ENCODE assay signal across 10 cellular contexts in genomic region chr9:112752334-112753110, GRCh38. TPM values are rescaled to one million over a fixed set of nuclear protein-coding genes. Genes with fewer than 3 reads are reported as not detected.
DNase-seq lines count a peak whose midpoint lies in the region; ATAC-seq and TF ChIP-seq lines count a peak whose summit lies in the region.
"Had no signal": no experiment of that assay in that cellular context is flagged by ENCODE, and none has a peak within 500 bp of the region (broad histone marks: within the 10 kb centered on the region; RNA-seq: fewer than 3 reads in every experiment).

No MANE protein-coding gene starts in this region.

- no peak overlapping the region for H2AFZ ChIP-seq in ACC112 (ENCODE audit: low read length, unreplicated experiment)

- peak overlapping the region; percentile 86 for H3K9ac ChIP-seq in adipocyte (ENCODE audit: low read length)

- no peaks in the 10 kb centered on the region for H3K36me3 Mint-ChIP-seq in mesothelial cell of epicardium

- H3K27ac Mint-ChIP-seq in mesothelial cell of epicardium = no peak overlapping the region

- TF ChIP-seq POLR2A in gastrocnemius medialis (IDR thresholded peaks at IDR 0.05) = no peak

- H3K36me3 ChIP-seq in ACC112 (ENCODE audit: insufficient read depth, low read length) = no peaks in the 10 kb centered on the region
- H3K36me3 ChIP-seq in HEK293 (ENCODE audit: control insufficient read depth in 2 of 2, insufficient read depth in 1 of 2, low read length in 2 of 2) = no peaks in the 10 kb centered on the region
- H3K36me3 ChIP-seq in adipocyte (ENCODE audit: control insufficient read depth, insufficient read depth, low read length, severe bottlenecking) = no peaks in the 10 kb centered on the region
- no peaks in the 10 kb centered on the region for H3K36me3 ChIP-seq in gastrocnemius medialis
- H3K36me3 ChIP-seq: spleen had no signal

- intact Hi-C loops in gastrocnemius medialis (cut with DNase I; ENCODE audit: low total_unique reads) = loop anchor here (10.0 kb wide), 1 partner anchor 1118 kb away; the partner anchor contains the start of gene DNAJC25

- peaks cover 49% of the 10 kb centered on the region for H3K4me1 Mint-ChIP-seq in mesothelial cell of epicardium

- no peaks in the 10 kb centered on the region for H3K9me3 ChIP-seq in HEK293 (ENCODE audit: control insufficient read depth, insufficient read depth, low read depth, low read length)
- H3K9me3 ChIP-seq in adipocyte (ENCODE audit: control insufficient read depth, low read length) = no peaks in the 10 kb centered on the region
- H3K9me3 ChIP-seq in gastrocnemius medialis = no peaks in the 10 kb centered on the region
- H3K9me3 ChIP-seq: spleen had no signal

- peak overlapping the region; percentile 18 for H3K4me3 Mint-ChIP-seq in mesothelial cell of epicardium

- no peak overlapping the region for H3K27ac ChIP-seq in ACC112 (ENCODE audit: low read depth, low read length)
- no peak overlapping the region for H3K27ac ChIP-seq in HEK293 (ENCODE audit: extremely low read depth, low read depth, low read length)
- H3K27ac ChIP-seq in gastrocnemius medialis = no peak overlapping the region

- H3K79me2 ChIP-seq in ACC112 (ENCODE audit: control insufficient read depth, insufficient read depth, low read length, unreplicated experiment) = peaks cover 13% of the 10 kb centered on the region

- POLR2A ChIA-PET in HEK293 (lab: Yijun Ruan, JAX) = interaction anchor here (0.6 to 1.4 kb wide), 3 partner anchors 11 to 35 kb away, joined by 3 to 4 read pairs (median 4); partner anchors contain the start of gene INIP

- ATAC-seq in gastrocnemius medialis = no peak

- H3K27me3 Mint-ChIP-seq in mesothelial cell of epicardium (ENCODE audit: low read depth) = no peaks in the 10 kb centered on the region

- no peak for TF ChIP-seq CTCF in HEK293 (tag by site-specific recombination; IDR thresholded peaks at IDR 0.05)
- TF ChIP-seq CTCF in mesothelial cell of epicardium (IDR thresholded peaks at IDR 0.05; ENCODE audit: unreplicated experiment) = no peak
- no peak for TF ChIP-seq CTCF in gastrocnemius medialis (IDR thresholded peaks at IDR 0.05 in 4 of 5, conservative IDR thresholded peaks at IDR 0.05 in 1 of 5)

- no peaks in the 10 kb centered on the region for H3K9me3 Mint-ChIP-seq in mesothelial cell of epicardium

- CTCF ChIA-PET in HEK293 (lab: Yijun Ruan, JAX) = interaction anchor here (0.5 to 1.4 kb wide), 3 partner anchors 40 to 68 kb away, joined by 3 to 4 read pairs (median 3); no protein-coding TSS in a partner anchor

- H3K4me3 ChIP-seq in ACC112 (ENCODE audit: low read depth, low read length) = peak overlapping the region; percentile 86
- no peak overlapping the region for H3K4me3 ChIP-seq in HEK293 (ENCODE audit: low read depth, low read length)
- H3K4me3 ChIP-seq in adipocyte (ENCODE audit: low read length) = peak overlapping the region; percentile 92
- no peak overlapping the region for H3K4me3 ChIP-seq in gastrocnemius medialis

- DNase-seq in adipocyte (ENCODE audit: low read depth) (no peak), mesothelial cell of epicardium (ENCODE audit: low spot score in 2 of 2, unreplicated experiment in 2 of 2) (no peak), SW480 (ENCODE audit: low spot score) (no peak), NCI-H226 (no peak), gastrocnemius medialis (no peak), NCI-H446 (lab: John Stamatoyannopoulos, UW) (no peak)
- DNase-seq: DMS53, spleen had no signal

- peaks cover 42% of the 10 kb centered on the region for H3K4me1 ChIP-seq in ACC112 (ENCODE audit: control insufficient read depth, insufficient read depth, low read length, unreplicated experiment)
- peaks cover 5% of the 10 kb centered on the region for H3K4me1 ChIP-seq in HEK293 (ENCODE audit: control insufficient read depth, insufficient read depth, low read length)
- peaks cover 59% of the 10 kb centered on the region for H3K4me1 ChIP-seq in adipocyte (ENCODE audit: control insufficient read depth, insufficient read depth, low read length)
- peaks cover 26 to 31% of the 10 kb centered on the region in 2 donors for H3K4me1 ChIP-seq in gastrocnemius medialis

- in situ Hi-C loops in gastrocnemius medialis (cut with MboI; ENCODE audit: low sequenced_read_pairs in 4 of 4) = no loop called here

- no peaks in the 10 kb centered on the region for H3K27me3 ChIP-seq in ACC112 (ENCODE audit: insufficient read depth, low read length)
- no peaks in the 10 kb centered on the region for H3K27me3 ChIP-seq in adipocyte (replicated peaks; ENCODE audit: control insufficient read depth, insufficient read depth, low read length)
- H3K27me3 ChIP-seq in gastrocnemius medialis = no peaks in the 10 kb centered on the region
- H3K27me3 ChIP-seq: spleen had no signal

TF ChIP-seq in HEK293, 187 proteins besides CTCF, POLR2A, EP300 and RAD21:
- TF ChIP-seq ZNF521 (tag by site-specific recombination; IDR thresholded peaks at IDR 0.05) = no peak
- TF ChIP-seq ZNF121 (tag by site-specific recombination; IDR thresholded peaks at IDR 0.05) = peak; percentile 89
- TF ChIP-seq ZNF530 (tag by site-specific recombination; IDR thresholded peaks at IDR 0.05; ENCODE audit: low read depth) = no peak
TF ChIP-seq in HEK293: peak in this region for 1.

RNA-seq across cellular contexts. Expression of gene SNX30, which starts 2.0 kb away (rescaled TPM):
- total RNA-seq in mesothelial cell of epicardium (11.8 to 12.7 TPM (median 12.7 TPM) in 3 replicates), gastrocnemius medialis (1 to 10 TPM; 2.3 to 6.1 (median 3.9) TPM)

RNA-seq across cellular contexts. Expression of gene INIP, which starts 34.6 kb away (rescaled TPM):
- total RNA-seq in mesothelial cell of epicardium (21.1 to 25.6 TPM (median 23.3 TPM) in 3 replicates), gastrocnemius medialis (10 to 100 TPM in 1 of 4 donors, 1 to 10 TPM in 3; 6.0 to 13.4 (median 7.8) TPM)

Comparison
In these comparisons a context has a peak if more than half of its experiments do, and no peak if none do; other contexts are left out.
1. H3K4me3 ChIP-seq: peak in ACC112 (single experiment) and adipocyte (single experiment); none in HEK293 (single experiment) and gastrocnemius medialis (0 of 4).